ENCODE assay signal across 2 cellular contexts in the genomic region with DNA sequence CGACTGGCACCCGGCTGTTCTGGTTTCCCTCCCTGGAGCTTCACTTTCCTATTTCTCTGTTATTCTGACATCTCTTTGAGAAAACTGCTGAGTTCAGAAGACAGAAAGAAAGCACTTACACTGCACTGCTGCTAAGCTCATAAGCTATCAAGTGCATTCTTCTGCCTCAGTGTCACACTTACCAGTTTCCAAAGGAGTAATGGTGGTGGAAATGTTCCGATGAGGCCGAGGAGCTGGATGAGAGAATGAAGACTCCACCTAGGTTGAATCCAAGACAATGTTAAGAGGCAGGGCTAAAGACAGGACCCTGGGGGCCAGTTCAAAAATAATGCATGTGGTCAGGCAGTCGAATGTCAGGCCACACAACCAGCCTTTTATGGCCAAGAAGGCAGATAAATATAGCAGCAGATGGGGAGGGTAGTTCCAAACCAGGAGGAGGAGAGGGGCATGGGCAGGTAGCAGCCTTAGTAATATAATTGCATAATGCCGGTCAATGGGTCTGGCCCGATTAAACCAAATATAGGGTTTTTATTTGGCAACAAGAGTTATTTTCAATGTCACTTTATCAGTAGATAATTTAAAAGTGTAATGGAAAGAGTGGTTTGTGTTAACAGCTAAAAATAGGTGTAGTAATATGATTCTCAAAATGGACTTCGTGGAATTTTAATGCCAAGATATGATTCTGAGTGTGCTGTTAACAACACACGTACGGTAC.
TF ChIP-seq lines count a peak whose summit lies in the region.

MYOM1 (minus strand) TSS at position 348 of the 715 bp plus-strand sequence. CDS start 4,745 bp downstream, outside the sequence.

TF ChIP-seq in A549, 52 proteins besides CTCF, POLR2A, EP300 and RAD21 (continued from another document):
- TF ChIP-seq CHD2 (IDR thresholded peaks at IDR 0.05; ENCODE audit: low read length, partially characterized antibody) (no peak), HOXA7 (CRISPR knock-in tag; IDR thresholded peaks at IDR 0.05) (no peak), SREBF2 (IDR thresholded peaks at IDR 0.05) (no peak), ESRRA (IDR thresholded peaks at IDR 0.05; ENCODE audit: borderline replicate concordance, low read length) (no peak), JUN (IDR thresholded peaks at IDR 0.05) (no peak), NFE2L2 (conservative IDR thresholded peaks at IDR 0.05; ENCODE audit: low read length) (no peak), RFX5 (IDR thresholded peaks at IDR 0.05) (no peak), ZNF302 (CRISPR knock-in tag; IDR thresholded peaks at IDR 0.05) (no peak), TP53 (CRISPR knock-in tag; IDR thresholded peaks at IDR 0.05) (no peak)
- TF ChIP-seq, protein P1, sequence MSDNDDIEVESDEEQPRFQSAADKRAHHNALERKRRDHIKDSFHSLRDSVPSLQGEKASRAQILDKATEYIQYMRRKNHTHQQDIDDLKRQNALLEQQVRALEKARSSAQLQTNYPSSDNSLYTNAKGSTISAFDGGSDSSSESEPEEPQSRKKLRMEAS (IDR thresholded peaks at IDR 0.05) = no peak
- TF ChIP-seq, protein P2, sequence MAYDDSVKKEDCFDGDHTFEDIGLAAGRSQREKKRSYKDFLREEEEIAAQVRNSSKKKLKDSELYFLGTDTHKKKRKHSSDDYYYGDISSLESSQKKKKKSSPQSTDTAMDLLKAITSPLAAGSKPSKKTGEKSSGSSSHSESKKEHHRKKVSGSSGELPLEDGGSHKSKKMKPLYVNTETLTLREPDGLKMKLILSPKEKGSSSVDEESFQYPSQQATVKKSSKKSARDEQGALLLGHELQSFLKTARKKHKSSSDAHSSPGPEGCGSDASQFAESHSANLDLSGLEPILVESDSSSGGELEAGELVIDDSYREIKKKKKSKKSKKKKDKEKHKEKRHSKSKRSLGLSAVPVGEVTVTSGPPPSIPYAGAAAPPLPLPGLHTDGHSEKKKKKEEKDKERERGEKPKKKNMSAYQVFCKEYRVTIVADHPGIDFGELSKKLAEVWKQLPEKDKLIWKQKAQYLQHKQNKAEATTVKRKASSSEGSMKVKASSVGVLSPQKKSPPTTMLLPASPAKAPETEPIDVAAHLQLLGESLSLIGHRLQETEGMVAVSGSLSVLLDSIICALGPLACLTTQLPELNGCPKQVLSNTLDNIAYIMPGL (CRISPR knock-in tag; IDR thresholded peaks at IDR 0.05; ENCODE audit: borderline replicate concordance) = no peak
- TF ChIP-seq, protein P3, sequence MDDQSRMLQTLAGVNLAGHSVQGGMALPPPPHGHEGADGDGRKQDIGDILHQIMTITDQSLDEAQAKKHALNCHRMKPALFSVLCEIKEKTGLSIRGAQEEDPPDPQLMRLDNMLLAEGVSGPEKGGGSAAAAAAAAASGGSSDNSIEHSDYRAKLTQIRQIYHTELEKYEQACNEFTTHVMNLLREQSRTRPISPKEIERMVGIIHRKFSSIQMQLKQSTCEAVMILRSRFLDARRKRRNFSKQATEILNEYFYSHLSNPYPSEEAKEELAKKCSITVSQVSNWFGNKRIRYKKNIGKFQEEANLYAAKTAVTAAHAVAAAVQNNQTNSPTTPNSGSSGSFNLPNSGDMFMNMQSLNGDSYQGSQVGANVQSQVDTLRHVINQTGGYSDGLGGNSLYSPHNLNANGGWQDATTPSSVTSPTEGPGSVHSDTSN (IDR thresholded peaks at IDR 0.05) = no peak
TF ChIP-seq in A549: peak in this region for 0.

TF ChIP-seq in HepG2, 621 proteins besides CTCF, POLR2A, EP300 and RAD21 (continued from another document):
- TF ChIP-seq, protein P4, sequence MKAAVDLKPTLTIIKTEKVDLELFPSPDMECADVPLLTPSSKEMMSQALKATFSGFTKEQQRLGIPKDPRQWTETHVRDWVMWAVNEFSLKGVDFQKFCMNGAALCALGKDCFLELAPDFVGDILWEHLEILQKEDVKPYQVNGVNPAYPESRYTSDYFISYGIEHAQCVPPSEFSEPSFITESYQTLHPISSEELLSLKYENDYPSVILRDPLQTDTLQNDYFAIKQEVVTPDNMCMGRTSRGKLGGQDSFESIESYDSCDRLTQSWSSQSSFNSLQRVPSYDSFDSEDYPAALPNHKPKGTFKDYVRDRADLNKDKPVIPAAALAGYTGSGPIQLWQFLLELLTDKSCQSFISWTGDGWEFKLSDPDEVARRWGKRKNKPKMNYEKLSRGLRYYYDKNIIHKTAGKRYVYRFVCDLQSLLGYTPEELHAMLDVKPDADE (CRISPR knock-in tag; IDR thresholded peaks at IDR 0.05) = no peak
